In genomic region chr12:57460457-57461325, GRCh38 we compare ENCODE assay signal across 8 cellular contexts. TPM values are rescaled to one million over a fixed set of nuclear protein-coding genes. Genes with fewer than 3 reads are reported as not detected.
DNase-seq lines count a peak whose midpoint lies in the region; ATAC-seq and TF ChIP-seq lines count a peak whose summit lies in the region.

No MANE protein-coding gene starts in this region.

- 0 out of 2 replicates have a peak overlapping the region, but pooled peaks have one; percentile 15 for H3K9ac ChIP-seq in IMR-90 (ENCODE audit: low read depth, low read length)

- peak overlapping the region; percentile 91 for H3K27ac Mint-ChIP-seq in central memory CD8-positive, alpha-beta T cell (ENCODE audit: low read depth)
- H3K27ac Mint-ChIP-seq in natural killer cell treated with Interleukin-12 subunit alpha and Interleukin-12 subunit beta and Interleukin-15 and Interleukin-18, amount 100 ng/mL, for 72 hours: peak overlapping the region in 1 of 2 donors; percentile 69

- no peak overlapping the region for H4K5ac ChIP-seq in IMR-90 (ENCODE audit: low read depth, low read length)

- intact Hi-C loops in IMR-90 (cut with micrococcal nuclease): loop anchor here (5.0 kb wide), 1 partner anchor 162 kb away; no protein-coding TSS in a partner anchor

- H3K4me3 Mint-ChIP-seq in central memory CD8-positive, alpha-beta T cell: peak overlapping the region; percentile 84
- peak overlapping the region; percentile 85 for H3K4me3 Mint-ChIP-seq in natural killer cell treated with Interleukin-12 subunit alpha and Interleukin-12 subunit beta and Interleukin-15 and Interleukin-18, amount 100 ng/mL, for 72 hours

- H3K36me3 ChIP-seq in BJ (ENCODE audit: control insufficient read depth, insufficient read depth, low read length): no peaks in the 10 kb centered on the region
- no peaks in the 10 kb centered on the region for H3K36me3 ChIP-seq in IMR-90 (ENCODE audit: control insufficient read depth, insufficient read depth, low read length)

- H3K4me3 ChIP-seq in BJ (ENCODE audit: low read depth, low read length) (peak overlapping the region; percentile 67), IMR-90 (ENCODE audit: insufficient read depth, low read depth, low read length) (peak overlapping the region; percentile 56)

- BruUV-seq in IMR-90 (replicated peaks; lab: Mats Ljungman, UMichigan): no TSS peak

- peaks cover 4% of the 10 kb centered on the region; the same call in 1 of the 2 replicates for H3K9me1 ChIP-seq in IMR-90 (ENCODE audit: insufficient read depth, low read length)

- peak overlapping the region; percentile 62; the same call in 1 of the 2 replicates for H3K4ac ChIP-seq in IMR-90 (ENCODE audit: low read depth, low read length)

- H3K27me3 ChIP-seq in BJ (ENCODE audit: control insufficient read depth, insufficient read depth, low read length) (no peaks in the 10 kb centered on the region), IMR-90 (ENCODE audit: control insufficient read depth, insufficient read depth, low read length) (no peaks in the 10 kb centered on the region)

- 0% methylated on average over 4 of the region's 27 CpGs; no CpG with 5 or more reads in 1 of the 2 experiments for WGBS in IMR-90 (ENCODE audit: extremely low coverage in 2 of 2, insufficient read length in 1 of 2), 2 experiments

- H3K4me1 Mint-ChIP-seq in central memory CD8-positive, alpha-beta T cell: peaks cover 61% of the 10 kb centered on the region
- H3K4me1 Mint-ChIP-seq in natural killer cell treated with Interleukin-12 subunit alpha and Interleukin-12 subunit beta and Interleukin-15 and Interleukin-18, amount 100 ng/mL, for 72 hours (ENCODE audit: low read depth in 2 of 2): peaks cover 52 to 61% of the 10 kb centered on the region in 2 donors

- peaks cover 13% of the 10 kb centered on the region for H3K4me1 ChIP-seq in IMR-90 (ENCODE audit: control insufficient read depth, insufficient read depth, low read length)

- in situ Hi-C loops in IMR-90 (cut with MboI; ENCODE audit: low sequenced_read_pairs): no loop called here

- peak overlapping the region; percentile 64 for H3K4me2 ChIP-seq in IMR-90 (ENCODE audit: low read depth, low read length)

- peaks cover 0 to 6% of the 10 kb centered on the region in 2 experiments; a peak in 1 of 4 replicates for H3K79me1 ChIP-seq in IMR-90 (ENCODE audit: low read depth in 1 of 2, low read length in 2 of 2)

- H3K27me3 Mint-ChIP-seq in central memory CD8-positive, alpha-beta T cell: peaks cover 21% of the 10 kb centered on the region
- H3K27me3 Mint-ChIP-seq in natural killer cell treated with Interleukin-12 subunit alpha and Interleukin-12 subunit beta and Interleukin-15 and Interleukin-18, amount 100 ng/mL, for 72 hours: peaks cover 0 to 4% of the 10 kb centered on the region in 2 donors

- H2BK20ac ChIP-seq in IMR-90 (ENCODE audit: low read depth, low read length): no peak overlapping the region

- no peaks in the 10 kb centered on the region for H4K20me1 ChIP-seq in IMR-90 (ENCODE audit: insufficient read depth, low read length)

- H2BK5ac ChIP-seq in IMR-90 (ENCODE audit: low read depth, low read length, poor library complexity, severe bottlenecking): no peak overlapping the region

- TF ChIP-seq POLR2A in IMR-90 (IDR thresholded peaks at IDR 0.05; ENCODE audit: low read depth, low read length): no peak

- peak overlapping the region; percentile 41; the same call in 1 of the 2 replicates for H4K91ac ChIP-seq in IMR-90 (ENCODE audit: insufficient read depth, low read depth, low read length)

- H2BK15ac ChIP-seq in IMR-90 (ENCODE audit: low read depth, low read length): no peak overlapping the region

- peak overlapping the region; percentile 37; the same call in 1 of the 2 replicates for H3K56ac ChIP-seq in IMR-90 (ENCODE audit: extremely low read depth, insufficient read depth, low read length)

- ATAC-seq in IMR-90 (ENCODE audit: low read depth) (no peak), HG03175 (IDR thresholded peaks at IDR 0.05; ENCODE audit: unreplicated experiment) (no peak), GM21723 (IDR thresholded peaks at IDR 0.05; ENCODE audit: unreplicated experiment) (no peak)
- no peak for ATAC-seq in central memory CD8-positive, alpha-beta T cell (replicated peaks; ENCODE audit: extremely low read depth, poor library complexity, severe bottlenecking)
- no peak for ATAC-seq in natural killer cell treated with Interleukin-12 subunit alpha and Interleukin-12 subunit beta and Interleukin-15 and Interleukin-18, amount 100 ng/mL, for 72 hours

- H3K36me3 Mint-ChIP-seq in central memory CD8-positive, alpha-beta T cell (ENCODE audit: insufficient read depth): peaks cover 5% of the 10 kb centered on the region
- no peaks in the 10 kb centered on the region for H3K36me3 Mint-ChIP-seq in natural killer cell treated with Interleukin-12 subunit alpha and Interleukin-12 subunit beta and Interleukin-15 and Interleukin-18, amount 100 ng/mL, for 72 hours

- TF ChIP-seq CTCF in BJ (IDR thresholded peaks at IDR 0.05; ENCODE audit: insufficient read depth, low read depth, low read length): 0 out of 2 replicates have a peak, but pooled peaks have one; percentile 3
- no peak for TF ChIP-seq CTCF in IMR-90 (conservative IDR thresholded peaks at IDR 0.05; ENCODE audit: low read depth, low read length)

- no peaks in the 10 kb centered on the region for H3K9me3 Mint-ChIP-seq in central memory CD8-positive, alpha-beta T cell
- no peaks in the 10 kb centered on the region for H3K9me3 Mint-ChIP-seq in natural killer cell treated with Interleukin-12 subunit alpha and Interleukin-12 subunit beta and Interleukin-15 and Interleukin-18, amount 100 ng/mL, for 72 hours

- dilution Hi-C loops in IMR-90 (cut with HindIII; ENCODE audit: low sequenced_read_pairs, unreplicated experiment): no loop called here

- H3K18ac ChIP-seq in IMR-90 (ENCODE audit: low read depth, low read length): no peak overlapping the region

- H2AFZ ChIP-seq in IMR-90 (replicated peaks; ENCODE audit: low read length, poor library complexity): peak overlapping the region; percentile 78

- DNase-seq in BJ (ENCODE audit: low read depth): no peak
- no peak for DNase-seq in IMR-90
- no peak for DNase-seq in central memory CD8-positive, alpha-beta T cell (ENCODE audit: low spot score in 2 of 2)
- peak; percentile 46 for DNase-seq in natural killer cell treated with Interleukin-12 subunit alpha and Interleukin-12 subunit beta and Interleukin-15 and Interleukin-18, amount 100 ng/mL, for 72 hours (ENCODE audit: low spot score)
- DNase-seq in DMS114 treated with DMSO at 0.1 percent for 48 hours (lab: John Stamatoyannopoulos, UW; ENCODE audit: unreplicated experiment): no peak
- DNase-seq in germinal center (ENCODE audit: low spot score): no peak

- 0 out of 2 replicates have a peak overlapping the region, but pooled peaks have one; percentile 6 for H2BK120ac ChIP-seq in IMR-90 (ENCODE audit: low read depth, low read length)

- CTCF ChIA-PET in BJ (lab: Yijun Ruan, JAX): interaction anchor here (0.6 to 16.7 kb wide), 9 partner anchors 23 to 265 kb away, joined by 3 to 411 read pairs (median 4); partner anchors contain the start of gene B4GALNT1
- CTCF ChIA-PET in IMR-90 (lab: Yijun Ruan, JAX): no interaction called here

- POLR2A ChIA-PET in BJ (lab: Charles Lee): interaction anchor here (0.5 kb wide), 1 partner anchor 153 kb away, joined by 3 read pairs; no protein-coding TSS in a partner anchor
- POLR2A ChIA-PET in IMR-90 (lab: Charles Lee; ENCODE audit: unreplicated experiment): no interaction called here

- peak overlapping the region in 1 of 2 experiments; percentile 40; a peak in 1 of 4 replicates for H4K8ac ChIP-seq in IMR-90 (ENCODE audit: low read depth in 2 of 2, low read length in 2 of 2)

- H3K23ac ChIP-seq in IMR-90 (ENCODE audit: low read depth, low read length): peak overlapping the region; percentile 52; the same call in 1 of the 2 replicates

- peak overlapping the region; percentile 87 for H2AK9ac ChIP-seq in IMR-90 (replicated peaks; ENCODE audit: low read depth, low read length, poor library complexity)

- no peaks in the 10 kb centered on the region for H3K9me3 ChIP-seq in IMR-90 (ENCODE audit: control insufficient read depth, insufficient read depth, low read length)

- no peak overlapping the region for H3K27ac ChIP-seq in IMR-90 (ENCODE audit: insufficient read depth, low read length)

- peak overlapping the region; percentile 20 for H2AK5ac ChIP-seq in IMR-90 (ENCODE audit: low read depth, low read length)

- peak overlapping the region; percentile 58; the same call in 1 of the 2 replicates for H3K14ac ChIP-seq in IMR-90 (replicated peaks; ENCODE audit: low read depth, low read length)

- no peak for TF ChIP-seq RAD21 in IMR-90 (IDR thresholded peaks at IDR 0.05; ENCODE audit: low read length)

RNA-seq across cellular contexts. Expression of gene GLI1, which starts 1.1 kb away (rescaled TPM):
- polyA plus RNA-seq in BJ (2011; rRNA removed) (5.9 and 9.0 TPM in 2 replicates), IMR-90 (2012; rRNA removed) (3.6 and 3.8 TPM in 2 replicates)
- polyA minus RNA-seq in BJ (2011; rRNA and poly(A)+ RNA removed): 6.7 and 11.8 TPM in 2 replicates
- 1.3 and 1.4 TPM in 2 replicates for total RNA-seq in IMR-90 (2012; rRNA removed)
- polyA plus RNA-seq in IMR-90 (2012; cell fraction: cytosol; rRNA removed): 0.88 and 2.6 TPM in 2 replicates
- 22.0 and 29.2 TPM in 2 replicates for polyA plus RNA-seq in IMR-90 (2012; cell fraction: nucleus; rRNA removed; ENCODE audit: low replicate concordance)
- total RNA-seq in natural killer cell treated with Interleukin-12 subunit alpha and Interleukin-12 subunit beta and Interleukin-15 and Interleukin-18, amount 100 ng/mL, for 72 hours: 1 to 10 TPM in 1 of 2 donors, under 1 TPM in 1; 0.61 to 1.0 TPM

RNA-seq across cellular contexts. Expression of gene INHBE, which starts 5.6 kb away (rescaled TPM):
- polyA plus RNA-seq in BJ (2011; rRNA removed) (23.1 and 23.9 TPM in 2 replicates), IMR-90 (2012; rRNA removed) (1.2 and 1.7 TPM in 2 replicates)
- polyA minus RNA-seq in BJ (2011; rRNA and poly(A)+ RNA removed): 9.0 and 24.1 TPM in 2 replicates
- total RNA-seq in IMR-90 (2012; rRNA removed): 0.56 and 0.90 TPM in 2 replicates
- polyA plus RNA-seq in IMR-90 (2012; cell fraction: cytosol; rRNA removed): 1.1 and 3.8 TPM in 2 replicates
- 1.0 and 1.4 TPM in 2 replicates for polyA plus RNA-seq in IMR-90 (2012; cell fraction: nucleus; rRNA removed; ENCODE audit: low replicate concordance)
- under 1 TPM in 1 of 2 donors, not detected in 1; 0.45 TPM for total RNA-seq in natural killer cell treated with Interleukin-12 subunit alpha and Interleukin-12 subunit beta and Interleukin-15 and Interleukin-18, amount 100 ng/mL, for 72 hours

RNA-seq across cellular contexts. Expression of gene ARHGAP9, which starts 19.0 kb away (rescaled TPM):
- 0.98 and 1.0 TPM in 2 replicates for polyA plus RNA-seq in BJ (2011; rRNA removed)
- polyA minus RNA-seq in BJ (2011; rRNA and poly(A)+ RNA removed): 0.51 and 0.66 TPM in 2 replicates
- 0.18 and 0.28 TPM in 2 replicates for total RNA-seq in IMR-90 (2012; rRNA removed)
- polyA plus RNA-seq in IMR-90 (2012; rRNA removed): 0.65 and 0.79 TPM in 2 replicates
- polyA plus RNA-seq in IMR-90 (2012; cell fraction: cytosol; rRNA removed): 0.76 and 0.86 TPM in 2 replicates
- polyA plus RNA-seq in IMR-90 (2012; cell fraction: nucleus; rRNA removed; ENCODE audit: low replicate concordance): 2.3 and 4.4 TPM in 2 replicates
- total RNA-seq in natural killer cell treated with Interleukin-12 subunit alpha and Interleukin-12 subunit beta and Interleukin-15 and Interleukin-18, amount 100 ng/mL, for 72 hours: 100 to 1,000 TPM; 138 to 154 TPM

RNA-seq across cellular contexts. Expression of gene INHBC, which starts 26.1 kb away (rescaled TPM):
- 0.09 TPM in 1 of 2 replicates, not detected in the other for polyA plus RNA-seq in BJ (2011; rRNA removed)
- polyA minus RNA-seq in BJ (2011; rRNA and poly(A)+ RNA removed): not detected in 2 replicates
- not detected in 2 replicates for total RNA-seq in IMR-90 (2012; rRNA removed)
- 0.06 and 0.09 TPM in 2 replicates for polyA plus RNA-seq in IMR-90 (2012; rRNA removed)
- polyA plus RNA-seq in IMR-90 (2012; cell fraction: cytosol; rRNA removed): 0.02 and 0.03 TPM in 2 replicates
- polyA plus RNA-seq in IMR-90 (2012; cell fraction: nucleus; rRNA removed; ENCODE audit: low replicate concordance): 0.08 and 0.10 TPM in 2 replicates
- total RNA-seq in natural killer cell treated with Interleukin-12 subunit alpha and Interleukin-12 subunit beta and Interleukin-15 and Interleukin-18, amount 100 ng/mL, for 72 hours: not detected

RNA-seq across cellular contexts. Expression of gene MARS1, which starts 27.2 kb away (rescaled TPM):
- 280 and 378 TPM in 2 replicates for polyA plus RNA-seq in BJ (2011; rRNA removed)
- 225 and 258 TPM in 2 replicates for polyA minus RNA-seq in BJ (2011; rRNA and poly(A)+ RNA removed)
- total RNA-seq in IMR-90 (2012; rRNA removed): 127 and 156 TPM in 2 replicates
- polyA plus RNA-seq in IMR-90 (2012; rRNA removed): 164 and 167 TPM in 2 replicates
- 104 and 139 TPM in 2 replicates for polyA plus RNA-seq in IMR-90 (2012; cell fraction: cytosol; rRNA removed)
- polyA plus RNA-seq in IMR-90 (2012; cell fraction: nucleus; rRNA removed; ENCODE audit: low replicate concordance): 508 and 675 TPM in 2 replicates
- total RNA-seq in natural killer cell treated with Interleukin-12 subunit alpha and Interleukin-12 subunit beta and Interleukin-15 and Interleukin-18, amount 100 ng/mL, for 72 hours: 100 to 1,000 TPM; 336 to 446 TPM

Comparison
In these comparisons a context has a peak if more than half of its experiments do, and no peak if none do; other contexts are left out.
1. RNA of gene ARHGAP9, which starts 19.0 kb away (total RNA-seq): 138 to 154 TPM in natural killer cell treated with Interleukin-12 subunit alpha and Interleukin-12 subunit beta and Interleukin-15 and Interleukin-18, amount 100 ng/mL, for 72 hours; 0.18 to 0.28 TPM in IMR-90; every median in the first group is over 100 times any median in the second.